1 cellular context compared by ENCODE assay signal in the genomic region with DNA sequence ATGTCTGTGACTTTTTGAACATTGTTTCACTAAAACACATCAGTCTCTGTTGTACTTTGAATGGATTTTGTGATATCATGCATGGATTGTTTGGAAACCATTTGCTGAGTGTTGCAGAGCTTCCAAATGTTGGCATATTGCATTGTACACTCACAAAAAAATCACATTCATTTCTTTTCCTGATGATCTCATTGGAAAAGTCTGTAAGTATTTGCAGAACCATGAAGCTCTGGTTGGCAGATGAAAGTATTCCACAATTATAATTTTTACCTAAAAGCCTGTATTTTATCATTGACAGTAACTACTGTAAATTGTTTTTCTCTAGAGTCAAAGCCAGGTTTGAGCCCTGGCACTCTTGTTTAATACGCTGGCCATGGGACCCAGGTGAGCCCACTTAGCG.
TF ChIP-seq lines count a peak whose summit lies in the region.

No MANE protein-coding gene starts in this region.

TF ChIP-seq in HepG2, 621 proteins besides CTCF, POLR2A, EP300 and RAD21 (continued from another document):
- TF ChIP-seq, protein P1, sequence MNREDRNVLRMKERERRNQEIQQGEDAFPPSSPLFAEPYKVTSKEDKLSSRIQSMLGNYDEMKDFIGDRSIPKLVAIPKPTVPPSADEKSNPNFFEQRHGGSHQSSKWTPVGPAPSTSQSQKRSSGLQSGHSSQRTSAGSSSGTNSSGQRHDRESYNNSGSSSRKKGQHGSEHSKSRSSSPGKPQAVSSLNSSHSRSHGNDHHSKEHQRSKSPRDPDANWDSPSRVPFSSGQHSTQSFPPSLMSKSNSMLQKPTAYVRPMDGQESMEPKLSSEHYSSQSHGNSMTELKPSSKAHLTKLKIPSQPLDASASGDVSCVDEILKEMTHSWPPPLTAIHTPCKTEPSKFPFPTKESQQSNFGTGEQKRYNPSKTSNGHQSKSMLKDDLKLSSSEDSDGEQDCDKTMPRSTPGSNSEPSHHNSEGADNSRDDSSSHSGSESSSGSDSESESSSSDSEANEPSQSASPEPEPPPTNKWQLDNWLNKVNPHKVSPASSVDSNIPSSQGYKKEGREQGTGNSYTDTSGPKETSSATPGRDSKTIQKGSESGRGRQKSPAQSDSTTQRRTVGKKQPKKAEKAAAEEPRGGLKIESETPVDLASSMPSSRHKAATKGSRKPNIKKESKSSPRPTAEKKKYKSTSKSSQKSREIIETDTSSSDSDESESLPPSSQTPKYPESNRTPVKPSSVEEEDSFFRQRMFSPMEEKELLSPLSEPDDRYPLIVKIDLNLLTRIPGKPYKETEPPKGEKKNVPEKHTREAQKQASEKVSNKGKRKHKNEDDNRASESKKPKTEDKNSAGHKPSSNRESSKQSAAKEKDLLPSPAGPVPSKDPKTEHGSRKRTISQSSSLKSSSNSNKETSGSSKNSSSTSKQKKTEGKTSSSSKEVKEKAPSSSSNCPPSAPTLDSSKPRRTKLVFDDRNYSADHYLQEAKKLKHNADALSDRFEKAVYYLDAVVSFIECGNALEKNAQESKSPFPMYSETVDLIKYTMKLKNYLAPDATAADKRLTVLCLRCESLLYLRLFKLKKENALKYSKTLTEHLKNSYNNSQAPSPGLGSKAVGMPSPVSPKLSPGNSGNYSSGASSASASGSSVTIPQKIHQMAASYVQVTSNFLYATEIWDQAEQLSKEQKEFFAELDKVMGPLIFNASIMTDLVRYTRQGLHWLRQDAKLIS (CRISPR knock-in tag; IDR thresholded peaks at IDR 0.05) = no peak
TF ChIP-seq in HepG2: peak in this region for 0.
